ENCODE assay signal across 11 cellular contexts in genomic region chr3:11477286-11477935, GRCh38.
DNase-seq lines count a peak whose midpoint lies in the region; ATAC-seq, FAIRE-seq and TF ChIP-seq lines count a peak whose summit lies in the region.
"Had no signal": no experiment of that assay in that cellular context is flagged by ENCODE, and none has a peak within 500 bp of the region (broad histone marks: within the 10 kb centered on the region; RNA-seq: fewer than 3 reads in every experiment).

No MANE protein-coding gene starts in this region.

- peak overlapping the region; percentile 89 for H3K4me2 ChIP-seq in mammary epithelial cell (ENCODE audit: insufficient read depth, low read depth, low read length)

- H3K36me3 ChIP-seq in mammary epithelial cell (ENCODE audit: insufficient read depth, low read length): no peaks in the 10 kb centered on the region
- no peaks in the 10 kb centered on the region for H3K36me3 ChIP-seq in subcutaneous abdominal adipose tissue (ENCODE audit: control insufficient read depth in 5 of 5, insufficient read depth in 5 of 5, low read length in 5 of 5)
- H3K36me3 ChIP-seq: pancreas had no signal

- H2AFZ ChIP-seq in mammary epithelial cell (ENCODE audit: low read depth, low read length): peak overlapping the region; percentile 71

- H3K4me3 Mint-ChIP-seq in CD14-positive monocyte: no peak overlapping the region
- H3K4me3 Mint-ChIP-seq: central memory CD8-positive, alpha-beta T cell had no signal

- no peaks in the 10 kb centered on the region for H3K9me3 Mint-ChIP-seq in CD14-positive monocyte
- H3K9me3 Mint-ChIP-seq: central memory CD8-positive, alpha-beta T cell had no signal

- intact Hi-C loops in mammary epithelial cell (cut with micrococcal nuclease) (no loop called here), CD14-positive monocyte (cut with micrococcal nuclease) (no loop called here)

- BruUV-seq in mammary epithelial cell (replicated peaks; lab: Mats Ljungman, UMichigan): no TSS peak

- H3K27ac ChIP-seq in mammary epithelial cell (ENCODE audit: insufficient read depth, low read depth, low read length) (peak overlapping the region; percentile 63), layer of hippocampus (ENCODE audit: low read depth, low read length) (peak overlapping the region; percentile 21), subcutaneous abdominal adipose tissue (ENCODE audit: low read depth, low read length) (peak overlapping the region; percentile 21)

- 2% methylated on average over 5 of the region's 5 CpGs for WGBS in mammary epithelial cell (ENCODE audit: low coverage, missing lambda C conversion rate)

- no peaks in the 10 kb centered on the region for H3K27me3 Mint-ChIP-seq in CD14-positive monocyte (ENCODE audit: low read depth in 3 of 3)
- H3K27me3 Mint-ChIP-seq: central memory CD8-positive, alpha-beta T cell had no signal

- peak overlapping the region; percentile 44 for H3K9ac ChIP-seq in mammary epithelial cell (ENCODE audit: insufficient read depth, low read length)
- peak overlapping the region in 1 of 5 donors; percentile 23 for H3K9ac ChIP-seq in subcutaneous abdominal adipose tissue (ENCODE audit: low read length in 5 of 5)

- CTCF ChIA-PET in mammary epithelial cell (lab: Charles Lee; ENCODE audit: low non-redundant PET): no interaction called here

- no peak for ATAC-seq in HG02642 (IDR thresholded peaks at IDR 0.05; ENCODE audit: poor library complexity, unreplicated experiment)
- ATAC-seq: GM12878 had no signal

- in situ Hi-C loops in mammary epithelial cell (cut with MboI; ENCODE audit: low sequenced_read_pairs in 2 of 2): no loop called here

- H3K27me3 ChIP-seq in mammary epithelial cell (ENCODE audit: insufficient read depth, low read length): no peaks in the 10 kb centered on the region
- H3K27me3 ChIP-seq in layer of hippocampus (ENCODE audit: control insufficient read depth, insufficient read depth, low read length): no peaks in the 10 kb centered on the region
- H3K27me3 ChIP-seq in subcutaneous abdominal adipose tissue (ENCODE audit: control insufficient read depth in 5 of 5, insufficient read depth in 4 of 5, low read length in 5 of 5): no peaks in the 10 kb centered on the region
- H3K27me3 ChIP-seq: pancreas had no signal

- DNase-seq in HT1080 (ENCODE audit: low read depth) (peak; percentile 81), mammary epithelial cell (peak; percentile 54), CD14-positive monocyte (ENCODE audit: low spot score) (no peak), GM19239 (ENCODE audit: insufficient read length, low spot score) (no peak)
- no peak for DNase-seq in activated CD4-positive, alpha-beta T cell treated with anti-CD3 and anti-CD28 coated beads for 4 hours
- DNase-seq: pancreas had no signal

- H3K36me3 Mint-ChIP-seq in CD14-positive monocyte: peaks cover 23 to 37% of the 10 kb centered on the region in 2 donors

- no peaks in the 10 kb centered on the region for H3K9me3 ChIP-seq in mammary epithelial cell (replicated peaks; ENCODE audit: insufficient read depth, low read length)
- no peaks in the 10 kb centered on the region for H3K9me3 ChIP-seq in subcutaneous abdominal adipose tissue (ENCODE audit: control insufficient read depth in 5 of 5, low read length in 5 of 5)
- H3K9me3 ChIP-seq: pancreas had no signal

- no peaks in the 10 kb centered on the region for H3K79me2 ChIP-seq in mammary epithelial cell (ENCODE audit: insufficient read depth, low read length)

- H4K20me1 ChIP-seq in mammary epithelial cell (ENCODE audit: insufficient read depth, low read length): no peaks in the 10 kb centered on the region

- H3K4me3 ChIP-seq in mammary epithelial cell (replicated peaks in 1 of 3; ENCODE audit: insufficient read depth in 1 of 3, low read depth in 2 of 3, low read length in 3 of 3): peak overlapping the region; percentile 31 to 34 (median 32)
- H3K4me3 ChIP-seq in subcutaneous abdominal adipose tissue (ENCODE audit: low read depth in 1 of 5, low read length in 5 of 5): no peak overlapping the region
- H3K4me3 ChIP-seq: GM12878, pancreas had no signal

- H3K4me1 ChIP-seq in mammary epithelial cell (ENCODE audit: insufficient read depth, low read length) (peaks cover 26% of the 10 kb centered on the region), subcutaneous abdominal adipose tissue (ENCODE audit: control insufficient read depth in 5 of 5, insufficient read depth in 5 of 5, low read length in 5 of 5) (peaks cover 0 to 32% (median 6%) of the 10 kb centered on the region in 5 donors)

- dilution Hi-C loops in mammary epithelial cell (cut with HindIII; ENCODE audit: low sequenced_read_pairs): no loop called here

- peak overlapping the region in 2 of 7 donors; percentile 42 to 68 for H3K27ac Mint-ChIP-seq in CD14-positive monocyte

- no peak for FAIRE-seq in GM19239 (lab: Jason Lieb, UNC)
- FAIRE-seq: pancreas had no signal

- peaks cover 13% of the 10 kb centered on the region for H3K4me1 Mint-ChIP-seq in CD14-positive monocyte
- H3K4me1 Mint-ChIP-seq: central memory CD8-positive, alpha-beta T cell had no signal

- TF ChIP-seq CTCF in mammary epithelial cell (conservative IDR thresholded peaks at IDR 0.05 in 1 of 2, IDR thresholded peaks at IDR 0.05 in 1 of 2; ENCODE audit: extremely low read depth in 1 of 2, insufficient read depth in 1 of 2, low read depth in 1 of 2, low read length in 2 of 2) (no peak), CD14-positive monocyte (IDR thresholded peaks at IDR 0.05) (no peak)

Comparison
In these comparisons a context has a peak if more than half of its experiments do, and no peak if none do; other contexts are left out.
1. DNase-seq: peak in HT1080 (single experiment) and mammary epithelial cell (single experiment); none in CD14-positive monocyte (single experiment), activated CD4-positive, alpha-beta T cell treated with anti-CD3 and anti-CD28 coated beads for 4 hours (0 of 2) and GM19239 (single experiment).
2. H3K4me3 ChIP-seq: peak in mammary epithelial cell (3 of 3); none in subcutaneous abdominal adipose tissue (0 of 5).
3. Peak in every context shown above with its lines, with median percentiles within 50 percentile points of each other: H3K27ac ChIP-seq.